19 cellular contexts compared by ENCODE assay signal in genomic region chr3:183988216-183988790, GRCh38. TPM values are rescaled to one million over a fixed set of nuclear protein-coding genes. Genes with fewer than 3 reads are reported as not detected.
DNase-seq lines count a peak whose midpoint lies in the region; ATAC-seq and TF ChIP-seq lines count a peak whose summit lies in the region.
"Had no signal": no experiment of that assay in that cellular context is flagged by ENCODE, and none has a peak within 500 bp of the region (broad histone marks: within the 10 kb centered on the region; RNA-seq: fewer than 3 reads in every experiment).

No MANE protein-coding gene starts in this region.

- WGBS in psoas muscle, 3 donors: 66 to 84% (median 75%) methylated on average over 16 of the region's 16 CpGs

- no peaks in the 10 kb centered on the region for H3K79me2 ChIP-seq in fibroblast of lung (ENCODE audit: control insufficient read depth, insufficient read depth, low read length)

- no peak for TF ChIP-seq CTCF in fibroblast of lung (conservative IDR thresholded peaks at IDR 0.05 in 1 of 2, IDR thresholded peaks at IDR 0.05 in 1 of 2; ENCODE audit: low read depth in 1 of 2, low read length in 2 of 2)
- no peak for TF ChIP-seq CTCF in psoas muscle (IDR thresholded peaks at IDR 0.05)

- H2AFZ ChIP-seq in fibroblast of lung (ENCODE audit: low read length): no peak overlapping the region

- H3K27ac ChIP-seq in fibroblast of lung (ENCODE audit: insufficient read depth, low read length) (no peak overlapping the region), psoas muscle (peak overlapping the region; percentile 76)
- H3K27ac ChIP-seq: colonic mucosa, SK-N-MC, thyroid gland had no signal

- DNase-seq in EH (ENCODE audit: low read depth) (peak; percentile 82), OCI-M2 (lab: John Stamatoyannopoulos, UW; ENCODE audit: unreplicated experiment) (peak; percentile 7), fibroblast of lung (ENCODE audit: low read depth in 2 of 2) (peak; percentile 49 to 77), psoas muscle (no peak), NCI-H1417 (lab: John Stamatoyannopoulos, UW) (no peak)
- no peak for DNase-seq in stimulated activated naive CD4-positive, alpha-beta T cell treated with Interleukin-2 at 50 U/mL for 16 hours (lab: John Stamatoyannopoulos, UW)
- no peak for DNase-seq in activated CD4-positive, CD25-positive, alpha-beta regulatory T cell treated with anti-CD3 and anti-CD28 coated beads, Interleukin-2, amount 50 U/mL, for 72 hours
- DNase-seq: activated CD4-positive, alpha-beta memory T cell treated with anti-CD3 and anti-CD28 coated beads for 36 hours; activated T-cell treated with anti-CD3 and anti-CD28 coated beads, Interleukin-2, amount 50 U/mL, for 72 hours; colonic mucosa; hypothalamus; left colon; naive thymus-derived CD4-positive, alpha-beta T cell; NCI-H1436; thyroid gland had no signal

- no peaks in the 10 kb centered on the region for H4K20me1 ChIP-seq in fibroblast of lung (ENCODE audit: control insufficient read depth, extremely low read depth, insufficient read depth, low read length)

- H3K4me1 ChIP-seq in fibroblast of lung (ENCODE audit: control insufficient read depth, extremely low read depth, insufficient read depth, low read length) (no peaks in the 10 kb centered on the region), psoas muscle (peaks cover 50% of the 10 kb centered on the region)
- H3K4me1 ChIP-seq: colonic mucosa, thyroid gland had no signal

- H3K4me3 ChIP-seq in fibroblast of lung (replicated peaks in 1 of 4; ENCODE audit: control extremely low read depth in 1 of 4, insufficient read depth in 1 of 4, low read depth in 3 of 4, low read length in 4 of 4) (no peak overlapping the region), psoas muscle (no peak overlapping the region)
- H3K4me3 ChIP-seq: colonic mucosa, SK-N-MC, thyroid gland had no signal

- intact Hi-C loops in psoas muscle (cut with DNase I): no loop called here

- H3K9me3 ChIP-seq in fibroblast of lung (ENCODE audit: control insufficient read depth, insufficient read depth, low read depth, low read length) (no peaks in the 10 kb centered on the region), psoas muscle (no peaks in the 10 kb centered on the region)
- H3K9me3 ChIP-seq: colonic mucosa, thyroid gland had no signal

- H3K27me3 ChIP-seq in fibroblast of lung (ENCODE audit: control insufficient read depth, insufficient read depth, low read length) (no peaks in the 10 kb centered on the region), psoas muscle (ENCODE audit: insufficient read depth in 3 of 3, low read length in 2 of 3) (no peaks in the 10 kb centered on the region)
- H3K27me3 ChIP-seq: colonic mucosa, thyroid gland had no signal

- H3K36me3 ChIP-seq in fibroblast of lung (ENCODE audit: control insufficient read depth, insufficient read depth, low read length) (peaks cover 1% of the 10 kb centered on the region), psoas muscle (ENCODE audit: insufficient read depth in 1 of 2, low read depth in 1 of 2) (peaks cover 4 to 66% of the 10 kb centered on the region in 2 donors)
- H3K36me3 ChIP-seq: colonic mucosa had no signal

- no peak for TF ChIP-seq POLR2A in GM18505 (IDR thresholded peaks at IDR 0.05; ENCODE audit: borderline replicate concordance, extremely low read depth, insufficient read depth, insufficient read length)

- H3K4me2 ChIP-seq in fibroblast of lung (ENCODE audit: extremely low read depth, insufficient read depth, low read length): no peak overlapping the region

- H3K9ac ChIP-seq in fibroblast of lung (ENCODE audit: insufficient read depth, low read length): no peak overlapping the region

- ATAC-seq in psoas muscle: peak; percentile 46 to 86 (median 73)
- ATAC-seq in GM18505 (IDR thresholded peaks at IDR 0.05; ENCODE audit: unreplicated experiment): no peak
- ATAC-seq: activated T-cell treated with anti-CD3 and anti-CD28 coated beads, Interleukin-2, amount 50 U/mL, for 72 hours; esophagus mucosa; left colon; naive thymus-derived CD4-positive, alpha-beta T cell had no signal

RNA-seq across cellular contexts. Expression of gene ABCC5, which starts 29.4 kb away (rescaled TPM):
- total RNA-seq in fibroblast of lung (17.5 and 18.8 TPM in 2 replicates), psoas muscle (10 to 100 TPM; 34.4 to 94.2 (median 55.6) TPM)
- polyA plus RNA-seq in fibroblast of lung (10.4 and 13.2 TPM in 2 replicates), psoas muscle (10 to 100 TPM; 24.5 to 70.9 (median 61.1) TPM)
- 6.5 and 8.4 TPM in 2 replicates for polyA plus RNA-seq in fibroblast of lung (2012)
- 9.6 and 11.6 TPM in 2 replicates for polyA minus RNA-seq in fibroblast of lung (ENCODE audit: low replicate concordance)

RNA-seq across cellular contexts. Expression of gene HTR3D, which starts 43.2 kb away (rescaled TPM):
- total RNA-seq in fibroblast of lung (not detected in 2 replicates), psoas muscle (not detected)
- polyA plus RNA-seq in fibroblast of lung (not detected in 2 replicates), psoas muscle (not detected)
- not detected in 2 replicates for polyA plus RNA-seq in fibroblast of lung (2012)
- not detected in 2 replicates for polyA minus RNA-seq in fibroblast of lung (ENCODE audit: low replicate concordance)
- total RNA-seq: activated CD4-positive, alpha-beta memory T cell treated with anti-CD3 and anti-CD28 coated beads for 36 hours; activated T-cell treated with anti-CD3 and anti-CD28 coated beads, Interleukin-2, amount 50 U/mL, for 72 hours; colonic mucosa; esophagus mucosa; left colon; naive thymus-derived CD4-positive, alpha-beta T cell; thyroid gland had no signal
- polyA plus RNA-seq: adipose tissue; naive thymus-derived CD4-positive, alpha-beta T cell had no signal

Comparison
In these comparisons a context has a peak if more than half of its experiments do, and no peak if none do; other contexts are left out.
1. DNase-seq: peak in EH (single experiment), OCI-M2 (single experiment) and fibroblast of lung (2 of 2); none in psoas muscle (0 of 2), stimulated activated naive CD4-positive, alpha-beta T cell treated with Interleukin-2 at 50 U/mL for 16 hours (single experiment), activated CD4-positive, CD25-positive, alpha-beta regulatory T cell treated with anti-CD3 and anti-CD28 coated beads, Interleukin-2, amount 50 U/mL, for 72 hours (single experiment) and NCI-H1417 (0 of 3).